In the genomic region with DNA sequence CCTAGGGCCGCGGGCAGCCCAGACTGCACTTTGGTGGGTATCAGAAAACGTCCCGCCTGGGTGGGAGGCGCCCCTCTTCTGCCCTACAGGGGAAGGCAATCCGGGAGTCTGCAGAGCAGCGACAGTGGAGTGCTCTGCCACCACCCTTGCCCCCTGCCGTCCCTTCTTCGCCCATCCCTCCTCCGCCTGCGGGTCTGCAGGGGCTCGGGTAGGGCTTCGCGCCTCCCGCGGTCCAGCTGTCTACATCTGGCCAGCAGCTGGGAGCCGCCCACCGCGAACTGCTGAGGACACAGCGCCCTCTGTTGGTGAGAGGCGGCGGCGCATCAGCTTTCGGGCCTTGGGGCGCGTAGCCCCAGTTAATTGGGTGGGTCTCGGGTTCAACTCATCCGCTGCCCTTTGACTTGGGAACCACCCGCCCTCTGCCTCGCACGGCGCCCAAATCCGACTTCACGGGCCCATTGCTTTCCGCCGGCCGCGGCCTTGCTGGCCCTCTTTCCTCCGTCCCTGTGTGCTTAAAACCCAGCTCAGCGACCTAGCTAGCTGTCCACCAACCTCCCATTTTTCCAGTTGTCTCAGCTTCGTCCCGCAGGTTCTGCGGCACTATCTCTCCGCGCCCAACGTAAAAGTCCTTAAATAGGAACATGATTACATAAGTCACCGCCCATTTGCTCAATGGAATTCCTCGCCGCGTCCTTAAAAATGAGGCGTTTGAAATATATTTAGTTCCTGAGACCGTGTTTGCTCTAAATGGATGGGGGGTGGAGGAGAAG, we compare ENCODE assay signal across 8 cellular contexts. TPM values are rescaled to one million over a fixed set of nuclear protein-coding genes. Genes with fewer than 3 reads are reported as not detected.
DNase-seq lines count a peak whose midpoint lies in the region; ATAC-seq, FAIRE-seq and TF ChIP-seq lines count a peak whose summit lies in the region.
"Had no signal": no experiment of that assay in that cellular context is flagged by ENCODE, and none has a peak within 500 bp of the region (broad histone marks: within the 10 kb centered on the region; RNA-seq: fewer than 3 reads in every experiment).

No MANE protein-coding gene starts in this region.

- DNase-seq in GM12892 (ENCODE audit: insufficient read length) (peak; percentile 78), NCI-H526 treated with DMSO at 0.1 percent for 48 hours (lab: John Stamatoyannopoulos, UW) (peak; percentile 29), endodermal cell (peak; percentile 96)
- DNase-seq in activated CD8-positive, alpha-beta memory T cell treated with anti-CD3 and anti-CD28 coated beads for 4 hours (ENCODE audit: low read depth in 2 of 2): peak; percentile 61 to 68
- DNase-seq in naive thymus-derived CD8-positive, alpha-beta T cell: peak; percentile 52 to 89 (median 76)
- DNase-seq in stimulated activated naive CD8-positive, alpha-beta T cell treated with anti-CD3 and anti-CD28 coated beads, Interleukin-15, Interleukin-2, amounts not matched to agents 100 U/mL and 50 U/mL, for 24 hours: peak; percentile 91

- H3K36me3 Mint-ChIP-seq in endodermal cell (ENCODE audit: low read depth): no peaks in the 10 kb centered on the region
- no peaks in the 10 kb centered on the region for H3K36me3 Mint-ChIP-seq in naive thymus-derived CD8-positive, alpha-beta T cell

- 9 to 23% methylated on average over 15 to 52 of the region's 52 CpGs for WGBS in endodermal cell (ENCODE audit: insufficient coverage in 1 of 2, insufficient read length in 1 of 2), 2 experiments

- H3K27ac ChIP-seq in endodermal cell (ENCODE audit: low read depth, low read length): no peak overlapping the region

- H3K36me3 ChIP-seq in endodermal cell (ENCODE audit: control insufficient read depth, insufficient read depth, low read length): no peaks in the 10 kb centered on the region

- no peak overlapping the region for H3K27ac Mint-ChIP-seq in endodermal cell
- peak overlapping the region; percentile 41 to 94 (median 78) for H3K27ac Mint-ChIP-seq in naive thymus-derived CD8-positive, alpha-beta T cell

- no peak overlapping the region for H3K9ac ChIP-seq in endodermal cell (ENCODE audit: extremely low read depth, low read length, poor library complexity, severe bottlenecking)

- no peaks in the 10 kb centered on the region for H3K4me1 ChIP-seq in endodermal cell (ENCODE audit: control insufficient read depth, insufficient read depth, low read length)

- POLR2A ChIA-PET in naive thymus-derived CD8-positive, alpha-beta T cell (lab: Charles Lee): interaction anchor here (0.7 to 9.5 kb wide), 5 partner anchors 11 to 187 kb away, joined by 3 to 331 read pairs (median 5); a partner anchor contains a TSS

- peak; percentile 99 for TF ChIP-seq CTCF in endodermal cell (conservative IDR thresholded peaks at IDR 0.05)

- peaks cover 3% of the 10 kb centered on the region for H3K9me3 Mint-ChIP-seq in endodermal cell
- no peaks in the 10 kb centered on the region for H3K9me3 Mint-ChIP-seq in naive thymus-derived CD8-positive, alpha-beta T cell

- peak; percentile 24 for ATAC-seq in HG02763 (IDR thresholded peaks at IDR 0.05; ENCODE audit: unreplicated experiment)
- peak; percentile 16 to 17 for ATAC-seq in naive thymus-derived CD8-positive, alpha-beta T cell
- peak; percentile 28 for ATAC-seq in stimulated activated naive CD8-positive, alpha-beta T cell treated with anti-CD3 and anti-CD28 coated beads, Interleukin-15, Interleukin-2, amounts not matched to agents 100 U/mL and 50 U/mL, for 24 hours

- peak; percentile 97 for FAIRE-seq in GM12892 (lab: Jason Lieb, UNC)
- FAIRE-seq: islet of Langerhans had no signal

- no peak overlapping the region for H3K4me3 ChIP-seq in endodermal cell (ENCODE audit: low read length)

- peaks cover 8% of the 10 kb centered on the region for H3K9me3 ChIP-seq in endodermal cell (ENCODE audit: control insufficient read depth, low read length)

- H3K4me3 Mint-ChIP-seq in endodermal cell: no peak overlapping the region
- peak overlapping the region; percentile 58 to 92 (median 86) for H3K4me3 Mint-ChIP-seq in naive thymus-derived CD8-positive, alpha-beta T cell

- peaks cover 5% of the 10 kb centered on the region for H3K4me1 Mint-ChIP-seq in endodermal cell
- H3K4me1 Mint-ChIP-seq in naive thymus-derived CD8-positive, alpha-beta T cell: peaks cover 32 to 47% (median 45%) of the 10 kb centered on the region in 4 donors

- TF ChIP-seq POLR2A in GM12892 (IDR thresholded peaks at IDR 0.05; ENCODE audit: low read depth, low read length): no peak

- H3K27me3 Mint-ChIP-seq in endodermal cell (ENCODE audit: insufficient read depth): peaks cover 97% of the 10 kb centered on the region
- H3K27me3 Mint-ChIP-seq in naive thymus-derived CD8-positive, alpha-beta T cell: peaks cover 15 to 30% (median 27%) of the 10 kb centered on the region in 5 donors

- peaks cover 100% of the 10 kb centered on the region for H3K27me3 ChIP-seq in endodermal cell (ENCODE audit: control insufficient read depth, insufficient read depth, low read length, poor library complexity, severe bottlenecking)

RNA-seq across cellular contexts. Expression of a gene that starts 17.6 kb away (rescaled TPM):
- 34.9 TPM for polyA plus RNA-seq in GM12892 (2012; ENCODE audit: missing spikeins)
- total RNA-seq in endodermal cell: not detected
- polyA plus RNA-seq in endodermal cell (2013, experiment 1 of 2): 0.89 TPM
- polyA plus RNA-seq in endodermal cell (2013, experiment 2 of 2): 0.58 TPM
- total RNA-seq in naive thymus-derived CD8-positive, alpha-beta T cell: 1 to 10 TPM; 1.7 to 1.8 TPM
- polyA plus RNA-seq in naive thymus-derived CD8-positive, alpha-beta T cell: 1 to 10 TPM in 2 of 3 donors, under 1 TPM in 1; 0.53 to 1.2 (median 1.1) TPM

RNA-seq across cellular contexts. Expression of a gene that starts 38.7 kb away (rescaled TPM):
- not detected for polyA plus RNA-seq in GM12892 (2012; ENCODE audit: missing spikeins)
- total RNA-seq in endodermal cell: not detected
- polyA plus RNA-seq in endodermal cell (2013, experiment 1 of 2): not detected
- polyA plus RNA-seq in endodermal cell (2013, experiment 2 of 2): 0.21 TPM
- total RNA-seq in naive thymus-derived CD8-positive, alpha-beta T cell: not detected
- polyA plus RNA-seq in naive thymus-derived CD8-positive, alpha-beta T cell: under 1 TPM in 1 of 3 donors, not detected in 2; 0.08 TPM

Comparison
In these comparisons a context has a peak if more than half of its experiments do, and no peak if none do; other contexts are left out.
1. DNase-seq: peak in every context shown above with its lines; median percentile 96 in endodermal cell; 91 in stimulated activated naive CD8-positive, alpha-beta T cell treated with anti-CD3 and anti-CD28 coated beads, Interleukin-15, Interleukin-2, amounts not matched to agents 100 U/mL and 50 U/mL, for 24 hours; 78 in GM12892; 76 in naive thymus-derived CD8-positive, alpha-beta T cell; 64 in activated CD8-positive, alpha-beta memory T cell treated with anti-CD3 and anti-CD28 coated beads for 4 hours; 29 in NCI-H526 treated with DMSO at 0.1 percent for 48 hours.